Comparison of ENCODE assay signal across 19 cellular contexts in genomic region chr14:30129795-30130194, GRCh38.
DNase-seq lines count a peak whose midpoint lies in the region; ATAC-seq, FAIRE-seq and TF ChIP-seq lines count a peak whose summit lies in the region.
"Had no signal": no experiment of that assay in that cellular context is flagged by ENCODE, and none has a peak within 500 bp of the region (broad histone marks: within the 10 kb centered on the region; RNA-seq: fewer than 3 reads in every experiment).

No MANE protein-coding gene starts in this region.

- no peak for TF ChIP-seq EP300 in H1 (IDR thresholded peaks at IDR 0.05; ENCODE audit: borderline replicate concordance in 1 of 2, low read depth in 2 of 2, low read length in 2 of 2)

- no peak overlapping the region for H3K9ac ChIP-seq in H1 (replicated peaks in 1 of 4; ENCODE audit: extremely low read depth in 1 of 4, low read depth in 3 of 4, low read length in 3 of 4)
- H3K9ac ChIP-seq in mesendoderm (ENCODE audit: low read length) = no peak overlapping the region
- H3K9ac ChIP-seq: KMS-11 had no signal

- no peak overlapping the region for H2BK20ac ChIP-seq in H1 (ENCODE audit: low read length)

- no peak overlapping the region for H3K14ac ChIP-seq in H1 (ENCODE audit: insufficient read length)

- no peak for TF ChIP-seq POLR2A in H1 (IDR thresholded peaks at IDR 0.05; ENCODE audit: control extremely low read depth in 1 of 2, low read depth in 2 of 2, low read length in 2 of 2)

- FAIRE-seq in H1 (lab: Jason Lieb, UNC) = no peak

- no peaks in the 10 kb centered on the region for H3K23me2 ChIP-seq in H1 (ENCODE audit: low read depth, low read length)

- H2BK5ac ChIP-seq in H1 (ENCODE audit: low read depth, low read length) = no peak overlapping the region
- no peak overlapping the region for H2BK5ac ChIP-seq in mesendoderm (ENCODE audit: low read length)

- H2BK15ac ChIP-seq in H1 (ENCODE audit: low read length) = no peak overlapping the region
- no peak overlapping the region for H2BK15ac ChIP-seq in mesendoderm (replicated peaks; ENCODE audit: low read depth)

- H4K5ac ChIP-seq in H1 (ENCODE audit: insufficient read length, low read depth, low read length) = no peak overlapping the region
- H4K5ac ChIP-seq in mesendoderm (ENCODE audit: low read length) = no peak overlapping the region

- no peaks in the 10 kb centered on the region for H3K9me2 ChIP-seq in GM23338 (ENCODE audit: insufficient read depth)

- H4K8ac ChIP-seq in H1 (ENCODE audit: extremely low read depth, insufficient read depth, low read length) (no peak overlapping the region), mesendoderm (ENCODE audit: low read depth, low read length) (peak overlapping the region; percentile 81)

- H2BK120ac ChIP-seq in H1 (replicated peaks; ENCODE audit: low read depth, low read length) (no peak overlapping the region), mesendoderm (ENCODE audit: low read depth, low read length) (no peak overlapping the region)

- no peak overlapping the region for H3K4ac ChIP-seq in H1 (replicated peaks; ENCODE audit: insufficient read length, low read depth, low read length)
- no peak overlapping the region for H3K4ac ChIP-seq in mesendoderm (ENCODE audit: low read depth, low read length)

- no peaks in the 10 kb centered on the region for H4K20me1 ChIP-seq in GM23338 (replicated peaks; ENCODE audit: insufficient read depth)
- no peaks in the 10 kb centered on the region for H4K20me1 ChIP-seq in H1 (replicated peaks in 1 of 2; ENCODE audit: control insufficient read depth in 1 of 2, insufficient read depth in 2 of 2, low read length in 2 of 2)

- no peak overlapping the region for H2BK12ac ChIP-seq in H1 (ENCODE audit: low read depth, low read length)

- TF ChIP-seq RAD21 in H1 (IDR thresholded peaks at IDR 0.05 in 1 of 2, conservative IDR thresholded peaks at IDR 0.05 in 1 of 2; ENCODE audit: low read depth in 2 of 2, low read length in 2 of 2) = no peak; a peak in 1 of 4 replicates

- CTCF ChIA-PET in H1 (lab: Charles Lee; ENCODE audit: partially characterized antibody) = interaction anchor here (0.5 to 1.3 kb wide), 5 partner anchors 9 to 595 kb away, joined by 3 to 5 read pairs (median 3); no protein-coding TSS in a partner anchor

- no peaks in the 10 kb centered on the region for H3K27me3 Mint-ChIP-seq in GM23338 (ENCODE audit: insufficient read depth, low read depth, poor library complexity)
- H3K27me3 Mint-ChIP-seq: CD8-positive, alpha-beta memory T cell had no signal

- H3K56ac ChIP-seq in H1 (replicated peaks; ENCODE audit: insufficient read length, low read depth, low read length) (no peak overlapping the region), mesendoderm (ENCODE audit: low read length) (no peak overlapping the region)

- no peaks in the 10 kb centered on the region for H3K4me1 ChIP-seq in GM23338 (ENCODE audit: insufficient read depth)
- H3K4me1 ChIP-seq in H1 (replicated peaks in 1 of 4; ENCODE audit: control insufficient read depth in 3 of 4, insufficient read depth in 4 of 4, low read length in 3 of 4) = peaks cover 0 to 4% (median 0%) of the 10 kb centered on the region in 4 experiments; a peak in 1 of 7 replicates
- H3K4me1 ChIP-seq in mesendoderm (ENCODE audit: control insufficient read depth, low read depth, low read length) = no peaks in the 10 kb centered on the region

- no peaks in the 10 kb centered on the region for H3K27me3 ChIP-seq in GM23338 (ENCODE audit: insufficient read depth)
- no peaks in the 10 kb centered on the region for H3K27me3 ChIP-seq in H1 (replicated peaks in 1 of 4; ENCODE audit: control insufficient read depth in 3 of 4, extremely low read depth in 1 of 4, insufficient read depth in 3 of 4, low read length in 3 of 4)
- H3K27me3 ChIP-seq in mesendoderm (ENCODE audit: insufficient read depth, low read length, poor library complexity) = no peaks in the 10 kb centered on the region

- POLR2A ChIA-PET in H1 (lab: Charles Lee; ENCODE audit: partially characterized antibody) = no interaction called here

- H3K36me3 Mint-ChIP-seq in GM23338 (ENCODE audit: low read depth) = no peaks in the 10 kb centered on the region
- H3K36me3 Mint-ChIP-seq: CD8-positive, alpha-beta memory T cell had no signal

- H3K4me2 ChIP-seq in GM23338 = no peak overlapping the region
- H3K4me2 ChIP-seq in H1 (ENCODE audit: insufficient read depth in 1 of 2, low read depth in 2 of 2, low read length in 2 of 2) = no peak overlapping the region
- no peak overlapping the region for H3K4me2 ChIP-seq in mesendoderm (ENCODE audit: low read length)
- H3K4me2 ChIP-seq: KMS-11 had no signal

- H3K79me2 ChIP-seq in GM23338 (replicated peaks; ENCODE audit: insufficient read depth) (no peaks in the 10 kb centered on the region), H1 (ENCODE audit: control insufficient read depth in 1 of 2, insufficient read depth in 2 of 2, low read length in 2 of 2) (no peaks in the 10 kb centered on the region), mesendoderm (ENCODE audit: control insufficient read depth, insufficient read depth, low read length) (no peaks in the 10 kb centered on the region)

- H4K91ac ChIP-seq in H1 (replicated peaks; ENCODE audit: insufficient read length, low read length) = no peak overlapping the region

- H3K18ac ChIP-seq in H1 (ENCODE audit: extremely low read depth, low read length) = no peak overlapping the region
- H3K18ac ChIP-seq in mesendoderm (ENCODE audit: low read length) = peak overlapping the region; percentile 47

- H3K36me3 ChIP-seq in GM23338 (ENCODE audit: insufficient read depth) = no peaks in the 10 kb centered on the region
- H3K36me3 ChIP-seq in H1 (ENCODE audit: control insufficient read depth in 2 of 4, insufficient read depth in 4 of 4, low read length in 3 of 4) = no peaks in the 10 kb centered on the region
- no peaks in the 10 kb centered on the region for H3K36me3 ChIP-seq in mesendoderm (ENCODE audit: control insufficient read depth, insufficient read depth, low read length)

- no peaks in the 10 kb centered on the region for H3K9me3 ChIP-seq in H1 (ENCODE audit: insufficient read depth in 2 of 2, low read depth in 1 of 2, low read length in 1 of 2)

- DNase-seq in GM23338 (ENCODE audit: low spot score) = peak; percentile 34
- peak; percentile 27 for DNase-seq in NCI-H446 treated with DMSO at 0.1 percent for 48 hours (lab: John Stamatoyannopoulos, UW)
- DNase-seq in H1 (ENCODE audit: low read depth in 1 of 2, low spot score in 2 of 2) = peak in 1 of 2 experiments; percentile 43
- peak; percentile 42 for DNase-seq in mesendoderm
- DNase-seq in activated CD4-positive, CD25-positive, alpha-beta regulatory T cell treated with anti-CD3 and anti-CD28 coated beads, Interleukin-2, amount 50 U/mL, for 72 hours = no peak
- DNase-seq in NAMALWA (ENCODE audit: low spot score) = no peak
- no peak for DNase-seq in NCI-H1048 (lab: John Stamatoyannopoulos, UW)
- DNase-seq: CD8-positive, alpha-beta memory T cell; DMS153; EL; MM.1S; NCI-H187 treated with DMSO at 0.1 percent for 48 hours; NCI-H526; NK-92 treated with Interleukin-12 subunit alpha and Interleukin-12 subunit beta, amount 100 ng/mL, for 24 hours; OCI-M1 had no signal

- no peak overlapping the region for H3K4me3 ChIP-seq in GM23338
- no peak overlapping the region for H3K4me3 ChIP-seq in H1 (ENCODE audit: extremely low read depth in 1 of 4, insufficient read depth in 2 of 4, low read depth in 3 of 4, low read length in 4 of 4)
- H3K4me3 ChIP-seq in mesendoderm (ENCODE audit: low read length) = no peak overlapping the region

- peak; percentile 56 for ATAC-seq in GM23338
- ATAC-seq in HG03139 (IDR thresholded peaks at IDR 0.05; ENCODE audit: unreplicated experiment) = no peak

- H3K4me1 Mint-ChIP-seq in GM23338 = peaks cover 3% of the 10 kb centered on the region; the same call in 2 of the 3 replicates
- H3K4me1 Mint-ChIP-seq: CD8-positive, alpha-beta memory T cell had no signal

- H3K9me3 Mint-ChIP-seq in GM23338 = no peaks in the 10 kb centered on the region

- no peak overlapping the region; the same call in 1 of the 2 replicates for H3K27ac Mint-ChIP-seq in GM23338
- H3K27ac Mint-ChIP-seq: CD8-positive, alpha-beta memory T cell had no signal

- H2AK5ac ChIP-seq in H1 (ENCODE audit: low read depth, low read length) (no peak overlapping the region), mesendoderm (ENCODE audit: low read length) (no peak overlapping the region)

- H3F3A ChIP-seq in GM23338 (replicated peaks; ENCODE audit: low read depth) = no peaks in the 10 kb centered on the region

- H3K23ac ChIP-seq in H1 (ENCODE audit: insufficient read length) (no peak overlapping the region), mesendoderm (ENCODE audit: low read length) (no peak overlapping the region)

- H3K27ac ChIP-seq in GM23338 (ENCODE audit: low read depth) (no peak overlapping the region), H1 (ENCODE audit: low read depth, low read length) (no peak overlapping the region), mesendoderm (ENCODE audit: low read depth, low read length) (no peak overlapping the region)
- H3K27ac ChIP-seq: HL-60, KMS-11, RWPE1 had no signal

- WGBS in H1 (ENCODE audit: extremely low coverage in 1 of 2, insufficient coverage in 1 of 2, insufficient read length in 1 of 2, insufficient replicate concordance in 2 of 2, low coverage in 1 of 2, low lambda C conversion rate in 2 of 2, missing lambda C conversion rate in 1 of 2), 2 experiments = 72% methylated on average over 4 of the region's 4 CpGs; no CpG with 5 or more reads in 1 of the 2 experiments
- no CpG with 5 or more reads among the region's 4 CpGs for WGBS in mesendoderm (ENCODE audit: extremely low coverage, insufficient coverage, low lambda C conversion rate)

- no peak overlapping the region for H3K4me3 Mint-ChIP-seq in GM23338
- H3K4me3 Mint-ChIP-seq: CD8-positive, alpha-beta memory T cell had no signal

- H2AFZ ChIP-seq in GM23338 = peak overlapping the region; percentile 1; the same call in 1 of the 2 replicates
- H2AFZ ChIP-seq in H1 (ENCODE audit: low read length) = peak overlapping the region; percentile 67

- no peaks in the 10 kb centered on the region for H3K79me1 ChIP-seq in H1 (ENCODE audit: low read depth, low read length)
- H3K79me1 ChIP-seq in mesendoderm (ENCODE audit: low read length) = no peaks in the 10 kb centered on the region

- TF ChIP-seq CTCF in GM23338 (conservative IDR thresholded peaks at IDR 0.05; ENCODE audit: low read depth in 2 of 2) (no peak; a peak in 1 of 4 replicates), H1 (IDR thresholded peaks at IDR 0.05; ENCODE audit: control extremely low read depth in 1 of 3, insufficient read depth in 1 of 3, low read depth in 1 of 3, low read length in 3 of 3) (peak in 1 of 3 experiments; percentile 6; a peak in 1 of 4 replicates)

TF ChIP-seq in GM23338, 12 proteins besides CTCF, POLR2A, EP300 and RAD21 (continues in another document):
- TF ChIP-seq EZH2 (IDR thresholded peaks at IDR 0.05; ENCODE audit: low read depth, unreplicated experiment) = no peak

TF ChIP-seq in H1, 55 proteins besides CTCF, POLR2A, EP300 and RAD21 (continues in another document):
- no peak for TF ChIP-seq EGR1 (IDR thresholded peaks at IDR 0.05; ENCODE audit: borderline replicate concordance, low read depth, low read length)
- no peak for TF ChIP-seq NRF1 (IDR thresholded peaks at IDR 0.05; ENCODE audit: low read depth, low read length)
- TF ChIP-seq TEAD4 (IDR thresholded peaks at IDR 0.05; ENCODE audit: low read depth, low read length) = no peak
- TF ChIP-seq TBP (IDR thresholded peaks at IDR 0.05; ENCODE audit: low read depth, low read length) = no peak
- no peak for TF ChIP-seq NANOG (IDR thresholded peaks at IDR 0.05; ENCODE audit: insufficient read depth, low read depth, low read length, poor library complexity, severe bottlenecking)

Comparison
In these comparisons a context has a peak if more than half of its experiments do, and no peak if none do; other contexts are left out.
1. DNase-seq: peak in GM23338 (single experiment), NCI-H446 treated with DMSO at 0.1 percent for 48 hours (single experiment) and mesendoderm (single experiment); none in activated CD4-positive, CD25-positive, alpha-beta regulatory T cell treated with anti-CD3 and anti-CD28 coated beads, Interleukin-2, amount 50 U/mL, for 72 hours (single experiment), NAMALWA (single experiment) and NCI-H1048 (single experiment).